10 cellular contexts compared by ENCODE assay signal in genomic region chr6:53103993-53104675, GRCh38. TPM values are rescaled to one million over a fixed set of nuclear protein-coding genes. Genes with fewer than 3 reads are reported as not detected.
A peak's percentile ranks its signal among the peaks of the same experiment; 100 is the strongest.
DNase-seq lines count a peak whose midpoint lies in the region; ATAC-seq lines count a peak whose summit lies in the region.
"Had no signal": no experiment of that assay in that cellular context is flagged by ENCODE, and none has a peak within 500 bp of the region (broad histone marks: within the 10 kb centered on the region; RNA-seq: fewer than 3 reads in every experiment).

No MANE protein-coding gene starts in this region.

- ATAC-seq in HG03039 (IDR thresholded peaks at IDR 0.05; ENCODE audit: unreplicated experiment) (no peak), HG03520 (IDR thresholded peaks at IDR 0.05; ENCODE audit: unreplicated experiment) (no peak)
- ATAC-seq: heart left ventricle had no signal

- DNase-seq in NCI-H82 (lab: John Stamatoyannopoulos, UW): peak; percentile 22
- DNase-seq in NCI-H82 treated with DMSO at 0.1 percent for 48 hours (lab: John Stamatoyannopoulos, UW; ENCODE audit: unreplicated experiment): no peak
- DNase-seq in NCI-H345 (lab: John Stamatoyannopoulos, UW): peak; percentile 8
- peak; percentile 5 for DNase-seq in dermis blood vessel endothelial cell
- DNase-seq in pons (ENCODE audit: low spot score): peak; percentile 80
- DNase-seq in GM19240 (ENCODE audit: insufficient read length, low spot score): no peak
- DNase-seq: heart left ventricle had no signal

RNA-seq across cellular contexts. Expression of gene FBXO9, which starts 38.9 kb away (rescaled TPM):
- 36.9 and 41.6 TPM in 2 replicates for total RNA-seq in dermis blood vessel endothelial cell

RNA-seq across cellular contexts. Expression of gene CILK1, which starts 42.5 kb away (rescaled TPM):
- 4.6 and 6.8 TPM in 2 replicates for total RNA-seq in dermis blood vessel endothelial cell

RNA-seq across cellular contexts. Expression of gene GCM1, which starts 44.5 kb away (rescaled TPM):
- total RNA-seq in dermis blood vessel endothelial cell: not detected in 2 replicates
- total RNA-seq: heart left ventricle, skeletal muscle tissue had no signal

Comparison
In these comparisons a context has a peak if more than half of its experiments do, and no peak if none do; other contexts are left out.
1. DNase-seq: peak in NCI-H82 (single experiment), NCI-H345 (single experiment), dermis blood vessel endothelial cell (single experiment) and pons (single experiment); none in NCI-H82 treated with DMSO at 0.1 percent for 48 hours (single experiment) and GM19240 (single experiment).